In genomic region chr17:5555254-5555653, GRCh38 we compare ENCODE assay signal across 14 cellular contexts. TPM values are rescaled to one million over a fixed set of nuclear protein-coding genes. Genes with fewer than 3 reads are reported as not detected.
DNase-seq lines count a peak whose midpoint lies in the region; ATAC-seq and TF ChIP-seq lines count a peak whose summit lies in the region.
"Had no signal": no experiment of that assay in that cellular context is flagged by ENCODE, and none has a peak within 500 bp of the region (broad histone marks: within the 10 kb centered on the region; RNA-seq: fewer than 3 reads in every experiment).

No MANE protein-coding gene starts in this region.

- no peaks in the 10 kb centered on the region for H4K20me1 ChIP-seq in smooth muscle cell (ENCODE audit: low read depth)

- H3K27ac Mint-ChIP-seq in activated T-cell treated with anti-CD3 and anti-CD28 coated beads, Interleukin-2, amount 50 U/mL, for 24 hours: peak overlapping the region; percentile 16
- peak overlapping the region; percentile 68 for H3K27ac Mint-ChIP-seq in activated T-helper 17 cell treated with anti-CD3 and anti-CD28 coated beads, Interleukin-2, amount 50 U/mL, for 72 hours

- WGBS in smooth muscle cell (ENCODE audit: low lambda C conversion rate): 70% methylated on average over 3 of the region's 3 CpGs

- no peaks in the 10 kb centered on the region for H3K27me3 ChIP-seq in smooth muscle cell (ENCODE audit: low read depth)
- no peaks in the 10 kb centered on the region for H3K27me3 ChIP-seq in colonic mucosa
- H3K27me3 ChIP-seq: upper lobe of left lung had no signal

- H3K4me3 Mint-ChIP-seq in activated T-cell treated with anti-CD3 and anti-CD28 coated beads, Interleukin-2, amount 50 U/mL, for 24 hours: no peak overlapping the region
- H3K4me3 Mint-ChIP-seq in activated T-helper 17 cell treated with anti-CD3 and anti-CD28 coated beads, Interleukin-2, amount 50 U/mL, for 72 hours: no peak overlapping the region
- H3K4me3 Mint-ChIP-seq: IgD-negative memory B cell had no signal

- no peak for ATAC-seq in activated T-helper 17 cell treated with anti-CD3 and anti-CD28 coated beads, Interleukin-2, amount 50 U/mL, for 72 hours (replicated peaks)
- no peak for ATAC-seq in left lobe of liver
- ATAC-seq: A549 had no signal

- intact Hi-C loops in colonic mucosa (cut with DNase I): no loop called here

- H3K4me3 ChIP-seq in foreskin fibroblast (ENCODE audit: low read depth in 1 of 2, low read length in 2 of 2) (no peak overlapping the region), smooth muscle cell (no peak overlapping the region), colonic mucosa (no peak overlapping the region)
- H3K4me3 ChIP-seq: A549, upper lobe of left lung had no signal

- no peak overlapping the region for H3K4me2 ChIP-seq in smooth muscle cell
- H3K4me2 ChIP-seq: A549 had no signal

- H3K4me1 Mint-ChIP-seq in activated T-cell treated with anti-CD3 and anti-CD28 coated beads, Interleukin-2, amount 50 U/mL, for 24 hours (ENCODE audit: low read depth): peaks cover 17% of the 10 kb centered on the region
- H3K4me1 Mint-ChIP-seq in activated T-helper 17 cell treated with anti-CD3 and anti-CD28 coated beads, Interleukin-2, amount 50 U/mL, for 72 hours: peaks cover 17% of the 10 kb centered on the region

- H3K9ac ChIP-seq in smooth muscle cell (ENCODE audit: low read depth) (no peak overlapping the region), colonic mucosa (ENCODE audit: low read depth in 2 of 2, low read length in 2 of 2) (no peak overlapping the region)

- H3K36me3 ChIP-seq in smooth muscle cell (ENCODE audit: low read depth) (no peaks in the 10 kb centered on the region), colonic mucosa (no peaks in the 10 kb centered on the region)

- no peak for DNase-seq in activated T-cell treated with anti-CD3 and anti-CD28 coated beads, Interleukin-2, amount 50 U/mL, for 24 hours
- DNase-seq in activated T-cell treated with anti-CD3 and anti-CD28 coated beads for 4 hours (no peak), foreskin fibroblast (peak; percentile 52 to 64), smooth muscle cell (lab: John Stamatoyannopoulos, UW; ENCODE audit: unreplicated experiment) (no peak), left lobe of liver (ENCODE audit: low spot score) (no peak), SW480 (ENCODE audit: low spot score) (no peak), colonic mucosa (no peak)
- DNase-seq: effector CD8-positive, alpha-beta T cell; NCI-H1417 treated with DMSO at 0.1 percent for 48 hours; NCI-H748 treated with DMSO at 0.1 percent for 48 hours; upper lobe of left lung had no signal

- H3K4me1 ChIP-seq in smooth muscle cell (ENCODE audit: low read depth): no peaks in the 10 kb centered on the region
- no peaks in the 10 kb centered on the region for H3K4me1 ChIP-seq in colonic mucosa
- H3K4me1 ChIP-seq: A549 had no signal

- H3K27me3 Mint-ChIP-seq in activated T-cell treated with anti-CD3 and anti-CD28 coated beads, Interleukin-2, amount 50 U/mL, for 24 hours: no peaks in the 10 kb centered on the region
- no peaks in the 10 kb centered on the region for H3K27me3 Mint-ChIP-seq in activated T-helper 17 cell treated with anti-CD3 and anti-CD28 coated beads, Interleukin-2, amount 50 U/mL, for 72 hours
- H3K27me3 Mint-ChIP-seq: IgD-negative memory B cell had no signal

- no peak overlapping the region for H2AFZ ChIP-seq in smooth muscle cell (ENCODE audit: low read depth)

- H3K36me3 Mint-ChIP-seq in activated T-cell treated with anti-CD3 and anti-CD28 coated beads, Interleukin-2, amount 50 U/mL, for 24 hours (ENCODE audit: low read depth): peaks cover 83% of the 10 kb centered on the region
- peaks cover 93% of the 10 kb centered on the region for H3K36me3 Mint-ChIP-seq in activated T-helper 17 cell treated with anti-CD3 and anti-CD28 coated beads, Interleukin-2, amount 50 U/mL, for 72 hours (ENCODE audit: low read depth)

- H3K9me3 Mint-ChIP-seq in activated T-cell treated with anti-CD3 and anti-CD28 coated beads, Interleukin-2, amount 50 U/mL, for 24 hours: no peaks in the 10 kb centered on the region
- H3K9me3 Mint-ChIP-seq in activated T-helper 17 cell treated with anti-CD3 and anti-CD28 coated beads, Interleukin-2, amount 50 U/mL, for 72 hours: no peaks in the 10 kb centered on the region
- H3K9me3 Mint-ChIP-seq: IgD-negative memory B cell had no signal

- no peaks in the 10 kb centered on the region for H3K9me3 ChIP-seq in smooth muscle cell (replicated peaks; ENCODE audit: low read depth)
- H3K9me3 ChIP-seq in colonic mucosa: no peaks in the 10 kb centered on the region
- H3K9me3 ChIP-seq: A549, upper lobe of left lung had no signal

- no peaks in the 10 kb centered on the region for H3K79me2 ChIP-seq in smooth muscle cell (ENCODE audit: low read depth)

- no peaks in the 10 kb centered on the region for H3F3A ChIP-seq in smooth muscle cell (ENCODE audit: low read depth)

- H3K27ac ChIP-seq in smooth muscle cell (ENCODE audit: low read depth): peak overlapping the region; percentile 35
- no peak overlapping the region for H3K27ac ChIP-seq in colonic mucosa
- H3K27ac ChIP-seq: A549, upper lobe of left lung had no signal

- TF ChIP-seq CTCF in foreskin fibroblast (IDR thresholded peaks at IDR 0.05; ENCODE audit: low read depth, low read length): no peak
- TF ChIP-seq CTCF in smooth muscle cell (IDR thresholded peaks at IDR 0.05; ENCODE audit: borderline replicate concordance, insufficient read depth, poor library complexity, severe bottlenecking): no peak
- no peak for TF ChIP-seq CTCF in colonic mucosa (IDR thresholded peaks at IDR 0.05)

RNA-seq across cellular contexts. Expression of gene NLRP1, which starts 29.1 kb away (rescaled TPM):
- 100 to 1,000 TPM in 1 of 2 donors, 10 to 100 TPM in 1; 39.9 to 129 TPM for total RNA-seq in activated T-helper 17 cell treated with anti-CD3 and anti-CD28 coated beads, Interleukin-2, amount 50 U/mL, for 72 hours
- total RNA-seq in smooth muscle cell (47.2 and 49.3 TPM in 2 replicates), left lobe of liver (2.6 TPM), colonic mucosa (1 to 10 TPM; 5.1 to 7.2 TPM)
- polyA plus RNA-seq in smooth muscle cell: 64.2 and 75.7 TPM in 2 replicates

Comparison
In these comparisons a context has a peak if more than half of its experiments do, and no peak if none do; other contexts are left out.
1. DNase-seq: peak in foreskin fibroblast (2 of 2); none in activated T-cell treated with anti-CD3 and anti-CD28 coated beads, Interleukin-2, amount 50 U/mL, for 24 hours (single experiment), activated T-cell treated with anti-CD3 and anti-CD28 coated beads for 4 hours (single experiment), smooth muscle cell (single experiment), left lobe of liver (single experiment), SW480 (single experiment) and colonic mucosa (single experiment).